In the genomic region with DNA sequence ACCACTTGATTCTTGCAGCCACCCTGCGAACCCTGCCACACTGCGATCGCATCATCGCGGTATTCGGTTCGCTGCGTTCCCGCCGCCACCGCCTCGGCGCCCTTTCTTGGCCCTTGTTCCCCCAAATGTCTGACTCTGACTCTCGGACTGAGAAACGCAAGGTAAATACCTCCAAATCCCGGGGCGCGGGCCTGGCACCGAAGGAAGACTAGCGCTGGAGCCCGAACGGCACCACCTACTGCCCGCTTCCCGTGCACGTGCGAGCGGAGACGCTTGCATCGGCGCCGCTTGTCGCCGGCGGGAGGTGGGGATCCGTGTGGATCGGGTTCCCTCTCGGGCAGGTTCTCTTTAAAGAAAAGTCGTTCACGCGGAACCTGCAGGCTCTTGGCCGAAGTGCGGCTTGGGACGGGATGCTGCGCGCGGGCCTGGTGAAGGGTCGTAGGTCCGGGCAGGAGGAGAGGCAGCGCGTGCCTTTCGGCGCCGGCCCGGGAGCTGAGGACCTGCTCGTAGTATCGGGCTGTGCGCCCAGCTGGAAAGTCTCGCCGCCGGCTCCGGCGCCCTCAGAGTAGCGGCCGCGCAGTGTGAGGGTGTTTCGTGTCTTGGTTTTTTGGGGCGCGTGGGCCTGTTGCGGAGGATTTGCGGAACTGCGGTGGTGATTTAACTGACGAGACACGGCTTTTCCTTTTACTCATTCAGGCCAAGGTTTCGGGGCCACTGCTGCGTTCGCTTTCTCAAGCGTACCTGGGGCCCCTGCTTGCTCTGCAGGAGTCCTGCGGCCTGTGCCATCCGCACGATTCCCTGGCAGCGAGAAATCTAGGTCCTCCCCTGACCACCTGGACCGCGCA, we compare ENCODE assay signal across 8 cellular contexts. TPM values are rescaled to one million over a fixed set of nuclear protein-coding genes. Genes with fewer than 3 reads are reported as not detected.
DNase-seq lines count a peak whose midpoint lies in the region; ATAC-seq, FAIRE-seq and TF ChIP-seq lines count a peak whose summit lies in the region.

No MANE protein-coding gene starts in this region.

- H3K36me3 Mint-ChIP-seq in CD8-positive, alpha-beta T cell: peaks cover 28% of the 10 kb centered on the region
- H3K36me3 Mint-ChIP-seq in activated T-helper 2 cell treated with anti-CD3 and anti-CD28 coated beads, Interferon-gamma antibody, Interleukin-2, Interleukin-4, amounts not matched to agents 10 μg/mL and 5 μg/mL and 100 μg/mL, durations not matched to agents 14 hours and 24 hours and 36 hours (ENCODE audit: low read depth): peaks cover 59% of the 10 kb centered on the region

- peak overlapping the region; percentile 90 for H3K4me3 Mint-ChIP-seq in CD8-positive, alpha-beta T cell
- H3K4me3 Mint-ChIP-seq in activated T-helper 2 cell treated with anti-CD3 and anti-CD28 coated beads, Interferon-gamma antibody, Interleukin-2, Interleukin-4, amounts not matched to agents 10 μg/mL and 5 μg/mL and 100 μg/mL, durations not matched to agents 14 hours and 24 hours and 36 hours (ENCODE audit: low read depth): peak overlapping the region; percentile 89

- WGBS in pancreas, 2 donors: 0% methylated on average over 80 to 83 of the region's 83 CpGs

- no peak for FAIRE-seq in pancreas (lab: Jason Lieb, UNC)

- POLR2A ChIA-PET in CD8-positive, alpha-beta T cell (lab: Charles Lee): interaction anchor here (0.8 to 2.2 kb wide), 9 partner anchors 9 to 309 kb away, joined by 3 to 15 read pairs (median 4); no protein-coding TSS in a partner anchor

- H3K4me1 ChIP-seq in CD8-positive, alpha-beta T cell (ENCODE audit: insufficient read depth, low read length): peaks cover 53% of the 10 kb centered on the region
- H3K4me1 ChIP-seq in pancreas: peaks cover 3 to 17% (median 4%) of the 10 kb centered on the region in 3 donors

- intact Hi-C loops in CD8-positive, alpha-beta T cell (cut with DNase I, micrococcal nuclease): loop anchor here (2.0 to 10.0 kb wide), 7 partner anchors 262 to 1526 kb away; a partner anchor contains a TSS
- intact Hi-C loops in activated T-helper 2 cell treated with anti-CD3 and anti-CD28 coated beads, Interferon-gamma antibody, Interleukin-2, Interleukin-4, amounts not matched to agents 10 μg/mL and 5 μg/mL and 100 μg/mL, durations not matched to agents 14 hours and 24 hours and 36 hours (cut with micrococcal nuclease): no loop called here
- intact Hi-C loops in pancreas (cut with DNase I): no loop called here

- peak overlapping the region; percentile 50 for H3K27ac ChIP-seq in CD8-positive, alpha-beta T cell (ENCODE audit: low read depth, low read length)
- peak overlapping the region; percentile 55 to 88 (median 86) for H3K27ac ChIP-seq in pancreas

- H3K27me3 ChIP-seq in CD8-positive, alpha-beta T cell (ENCODE audit: insufficient read depth, low read length): peaks cover 23% of the 10 kb centered on the region
- H3K27me3 ChIP-seq in pancreas: peaks cover 0 to 13% (median 0%) of the 10 kb centered on the region in 4 donors

- H3K27me3 Mint-ChIP-seq in CD8-positive, alpha-beta T cell (ENCODE audit: low read depth): peaks cover 24% of the 10 kb centered on the region
- peaks cover 22% of the 10 kb centered on the region for H3K27me3 Mint-ChIP-seq in activated T-helper 2 cell treated with anti-CD3 and anti-CD28 coated beads, Interferon-gamma antibody, Interleukin-2, Interleukin-4, amounts not matched to agents 10 μg/mL and 5 μg/mL and 100 μg/mL, durations not matched to agents 14 hours and 24 hours and 36 hours (ENCODE audit: low read depth)

- H3K9me3 Mint-ChIP-seq in CD8-positive, alpha-beta T cell: no peaks in the 10 kb centered on the region
- H3K9me3 Mint-ChIP-seq in activated T-helper 2 cell treated with anti-CD3 and anti-CD28 coated beads, Interferon-gamma antibody, Interleukin-2, Interleukin-4, amounts not matched to agents 10 μg/mL and 5 μg/mL and 100 μg/mL, durations not matched to agents 14 hours and 24 hours and 36 hours: no peaks in the 10 kb centered on the region

- peak overlapping the region; percentile 91 for H3K4me3 ChIP-seq in CD8-positive, alpha-beta T cell (ENCODE audit: low read depth, low read length)
- peak overlapping the region; percentile 94 for H3K4me3 ChIP-seq in HFF-Myc (replicated peaks; ENCODE audit: low read depth, low read length)
- H3K4me3 ChIP-seq in pancreas: peak overlapping the region; percentile 66 to 88 (median 76)

- CTCF ChIA-PET in CD8-positive, alpha-beta T cell (lab: Charles Lee): interaction anchor here (1.4 to 2.9 kb wide), 2 partner anchors 11 to 309 kb away, joined by 6 to 16 read pairs; no protein-coding TSS in a partner anchor

- no peaks in the 10 kb centered on the region for H3K9me3 ChIP-seq in CD8-positive, alpha-beta T cell (ENCODE audit: low read length)
- no peaks in the 10 kb centered on the region for H3K9me3 ChIP-seq in pancreas

- peak in 5 of 7 experiments; percentile 44 to 73 (median 53) for DNase-seq in CD8-positive, alpha-beta T cell
- DNase-seq in HFF-Myc (ENCODE audit: extremely low read depth, low read depth) (no peak), NOMO-1 treated with DMSO at 0.1 percent for 48 hours (lab: John Stamatoyannopoulos, UW; ENCODE audit: unreplicated experiment) (peak; percentile 61), germinal center (ENCODE audit: low spot score) (peak; percentile 42), pancreas (peak; percentile 46 to 87 (median 66)), DMS153 treated with DMSO at 0.1 percent for 48 hours (lab: John Stamatoyannopoulos, UW; ENCODE audit: unreplicated experiment) (no peak)
- peak; percentile 45 for DNase-seq in activated T-helper 2 cell treated with anti-CD3 and anti-CD28 coated beads, Interferon-gamma antibody, Interleukin-2, Interleukin-4, amounts not matched to agents 10 μg/mL and 5 μg/mL and 100 μg/mL, durations not matched to agents 14 hours and 24 hours and 36 hours (ENCODE audit: low spot score)

- peak overlapping the region; percentile 72 for H3K27ac Mint-ChIP-seq in CD8-positive, alpha-beta T cell
- H3K27ac Mint-ChIP-seq in activated T-helper 2 cell treated with anti-CD3 and anti-CD28 coated beads, Interferon-gamma antibody, Interleukin-2, Interleukin-4, amounts not matched to agents 10 μg/mL and 5 μg/mL and 100 μg/mL, durations not matched to agents 14 hours and 24 hours and 36 hours: peak overlapping the region; percentile 86

- H3K36me3 ChIP-seq in CD8-positive, alpha-beta T cell (ENCODE audit: insufficient read depth, low read length): no peaks in the 10 kb centered on the region
- H3K36me3 ChIP-seq in pancreas: no peaks in the 10 kb centered on the region

- H3K4me1 Mint-ChIP-seq in CD8-positive, alpha-beta T cell (ENCODE audit: low read depth): peaks cover 62% of the 10 kb centered on the region
- peaks cover 42% of the 10 kb centered on the region for H3K4me1 Mint-ChIP-seq in activated T-helper 2 cell treated with anti-CD3 and anti-CD28 coated beads, Interferon-gamma antibody, Interleukin-2, Interleukin-4, amounts not matched to agents 10 μg/mL and 5 μg/mL and 100 μg/mL, durations not matched to agents 14 hours and 24 hours and 36 hours (ENCODE audit: low read depth)

- TF ChIP-seq CTCF in CD8-positive, alpha-beta T cell (IDR thresholded peaks at IDR 0.05): no peak
- TF ChIP-seq CTCF in HFF-Myc (IDR thresholded peaks at IDR 0.05; ENCODE audit: low read depth, low read length, missing control alignments): no peak
- TF ChIP-seq CTCF in pancreas (IDR thresholded peaks at IDR 0.05): no peak

- ATAC-seq in CD8-positive, alpha-beta T cell: peak; percentile 7
- ATAC-seq in pancreas: peak; percentile 25 to 54 (median 34)
- ATAC-seq in HG02798 (IDR thresholded peaks at IDR 0.05; ENCODE audit: poor library complexity, unreplicated experiment): no peak

RNA-seq across cellular contexts. Expression of a gene that starts 0.5 kb away (rescaled TPM):
- total RNA-seq in CD8-positive, alpha-beta T cell: 10 to 100 TPM; 38.7 to 40.1 TPM
- 214 and 225 TPM in 2 replicates for total RNA-seq in activated T-helper 2 cell treated with anti-CD3 and anti-CD28 coated beads, Interferon-gamma antibody, Interleukin-2, Interleukin-4, amounts not matched to agents 10 μg/mL and 5 μg/mL and 100 μg/mL, durations not matched to agents 14 hours and 24 hours and 36 hours
- total RNA-seq in pancreas: 10 to 100 TPM in 3 of 6 donors, 1 to 10 TPM in 3; 5.5 to 14.9 (median 10.0) TPM
- polyA plus RNA-seq in pancreas: 1 to 10 TPM; 2.7 to 4.4 TPM

Comparison
In these comparisons a context has a peak if more than half of its experiments do, and no peak if none do; other contexts are left out.
1. DNase-seq: peak in CD8-positive, alpha-beta T cell (5 of 7), NOMO-1 treated with DMSO at 0.1 percent for 48 hours (single experiment), activated T-helper 2 cell treated with anti-CD3 and anti-CD28 coated beads, Interferon-gamma antibody, Interleukin-2, Interleukin-4, amounts not matched to agents 10 μg/mL and 5 μg/mL and 100 μg/mL, durations not matched to agents 14 hours and 24 hours and 36 hours (single experiment), germinal center (single experiment) and pancreas (6 of 6); none in HFF-Myc (single experiment) and DMS153 treated with DMSO at 0.1 percent for 48 hours (single experiment).
2. intact Hi-C loops: an anchor here in CD8-positive, alpha-beta T cell (2.0 to 10.0 kb wide); none called in activated T-helper 2 cell treated with anti-CD3 and anti-CD28 coated beads, Interferon-gamma antibody, Interleukin-2, Interleukin-4, amounts not matched to agents 10 μg/mL and 5 μg/mL and 100 μg/mL, durations not matched to agents 14 hours and 24 hours and 36 hours and pancreas.
3. Peak in every context shown above with its lines, with median percentiles within 50 percentile points of each other: H3K4me3 ChIP-seq.